ENCODE assay signal across 8 cellular contexts in genomic region chr17:69327060-69327831, GRCh38. TPM values are rescaled to one million over a fixed set of nuclear protein-coding genes. Genes with fewer than 3 reads are reported as not detected.
DNase-seq lines count a peak whose midpoint lies in the region; ATAC-seq and TF ChIP-seq lines count a peak whose summit lies in the region.

Gene ABCA5, minus strand, starts transcription at chr17:69327133. Its CDS starts 12,718 bp downstream, at chr17:69314415.

- H3F3A ChIP-seq in PC-9 (ENCODE audit: insufficient read depth, low read depth): no peaks in the 10 kb centered on the region

- H3K4me3 Mint-ChIP-seq in activated T-cell treated with anti-CD3 and anti-CD28 coated beads, Interleukin-2, amount 50 U/mL, for 72 hours: peak within 1 kb of the TSS; percentile 97 to 99

- peak within 1 kb of the TSS; percentile 98 for H2AFZ ChIP-seq in IMR-90 (replicated peaks; ENCODE audit: low read length, poor library complexity)
- H2AFZ ChIP-seq in PC-9: peak within 1 kb of the TSS; percentile 95

- H3K27me3 ChIP-seq in IMR-90 (ENCODE audit: control insufficient read depth, insufficient read depth, low read length) (no peaks in the 10 kb centered on the region; the same call in none of the 2 replicates), PC-9 (ENCODE audit: insufficient read depth, low read depth) (no peaks in the 10 kb centered on the region), esophagus muscularis mucosa (no peaks in the 10 kb centered on the region), muscle layer of duodenum (ENCODE audit: low read depth, low read length) (no peaks in the 10 kb centered on the region)

- no peak for TF ChIP-seq RAD21 in IMR-90 (IDR thresholded peaks at IDR 0.05; ENCODE audit: low read length)

- H3K9me3 ChIP-seq in IMR-90 (ENCODE audit: control insufficient read depth, insufficient read depth, low read length) (no peaks in the 10 kb centered on the region), PC-9 (ENCODE audit: insufficient read depth, low read depth) (no peaks in the 10 kb centered on the region), esophagus muscularis mucosa (no peaks in the 10 kb centered on the region), muscle layer of duodenum (ENCODE audit: control insufficient read depth in 1 of 2, low read length in 2 of 2) (no peaks in the 10 kb centered on the region)

- H4K5ac ChIP-seq in IMR-90 (ENCODE audit: low read depth, low read length): peak within 1 kb of the TSS; percentile 17; the same call in 1 of the 2 replicates

- peak within 1 kb of the TSS; percentile 89 for H3K27ac Mint-ChIP-seq in activated T-cell treated with anti-CD3 and anti-CD28 coated beads, Interleukin-2, amount 50 U/mL, for 72 hours

- peak within 1 kb of the TSS; percentile 81 to 85 for H4K8ac ChIP-seq in IMR-90 (ENCODE audit: low read depth in 2 of 2, low read length in 2 of 2)

- H2BK15ac ChIP-seq in IMR-90 (ENCODE audit: low read depth, low read length): no peak within 1 kb of the TSS; the same call in 2 of the 3 replicates

- no peaks in the 10 kb centered on the region for H3K27me3 Mint-ChIP-seq in activated T-cell treated with anti-CD3 and anti-CD28 coated beads, Interleukin-2, amount 50 U/mL, for 72 hours (ENCODE audit: low read depth)

- H4K20me1 ChIP-seq in IMR-90 (ENCODE audit: insufficient read depth, low read length) (no peaks in the 10 kb centered on the region), PC-9 (ENCODE audit: insufficient read depth) (no peaks in the 10 kb centered on the region)

- POLR2A ChIA-PET in IMR-90 (lab: Charles Lee; ENCODE audit: unreplicated experiment) (no interaction called here), PC-9 (lab: Charles Lee; ENCODE audit: unreplicated experiment) (interaction anchor here (0.7 kb wide), 1 partner anchor 87 kb away, joined by 3 read pairs; the partner anchor contains the start of gene MAP2K6)

- H3K27ac ChIP-seq in IMR-90 (ENCODE audit: insufficient read depth, low read length) (no peak within 1 kb of the TSS), PC-9 (no peak within 1 kb of the TSS), esophagus muscularis mucosa (replicated peaks in 1 of 4) (peak within 1 kb of the TSS; percentile 89 to 92 (median 90)), muscle layer of duodenum (ENCODE audit: low read length) (peak within 1 kb of the TSS; percentile 85)

- H3K4me3 ChIP-seq in IMR-90 (ENCODE audit: insufficient read depth, low read depth, low read length) (peak within 1 kb of the TSS; percentile 57), PC-9 (peak within 1 kb of the TSS; percentile 81), esophagus muscularis mucosa (peak within 1 kb of the TSS; percentile 76 to 86 (median 77)), muscle layer of duodenum (ENCODE audit: low read depth in 1 of 2, low read length in 2 of 2) (peak within 1 kb of the TSS; percentile 81 to 91)

- H3K18ac ChIP-seq in IMR-90 (ENCODE audit: low read depth, low read length): no peak within 1 kb of the TSS

- H4K91ac ChIP-seq in IMR-90 (ENCODE audit: insufficient read depth, low read depth, low read length): peak within 1 kb of the TSS; percentile 85

- TF ChIP-seq CTCF in IMR-90 (conservative IDR thresholded peaks at IDR 0.05; ENCODE audit: low read depth, low read length) (no peak), PC-9 (conservative IDR thresholded peaks at IDR 0.05) (no peak), esophagus muscularis mucosa (IDR thresholded peaks at IDR 0.05) (peak in 1 of 3 experiments; percentile 21)

- intact Hi-C loops in IMR-90 (cut with micrococcal nuclease): loop anchor here (2.0 to 5.0 kb wide), 3 partner anchors 174 to 840 kb away; partner anchors contain the start of gene KCNJ2
- intact Hi-C loops in PC-9 (cut with micrococcal nuclease; ENCODE audit: unreplicated experiment): loop anchor here (2.0 kb wide), 1 partner anchor 1334 kb away; no protein-coding TSS in a partner anchor
- intact Hi-C loops in esophagus muscularis mucosa (cut with DNase I): loop anchor here (10.0 kb wide), 1 partner anchor 1332 kb away; the partner anchor contains the start of gene C17orf58

- peak within 1 kb of the TSS; percentile 56 for H2BK120ac ChIP-seq in IMR-90 (ENCODE audit: low read depth, low read length)

- peak within 1 kb of the TSS; percentile 21; the same call in 1 of the 2 replicates for H2AK5ac ChIP-seq in IMR-90 (ENCODE audit: low read depth, low read length)

- in situ Hi-C loops in IMR-90 (cut with MboI; ENCODE audit: low sequenced_read_pairs): loop anchor here (5.0 kb wide), 1 partner anchor 195 kb away; no protein-coding TSS in a partner anchor

- peaks cover 42% of the 10 kb centered on the region for H3K4me1 Mint-ChIP-seq in activated T-cell treated with anti-CD3 and anti-CD28 coated beads, Interleukin-2, amount 50 U/mL, for 72 hours (ENCODE audit: low read depth)

- H3K36me3 Mint-ChIP-seq in activated T-cell treated with anti-CD3 and anti-CD28 coated beads, Interleukin-2, amount 50 U/mL, for 72 hours (ENCODE audit: insufficient read depth in 2 of 2): peaks cover 10 to 14% of the 10 kb centered on the region in 2 donors

- H3K4me1 ChIP-seq in IMR-90 (ENCODE audit: control insufficient read depth, insufficient read depth, low read length) (no peaks in the 10 kb centered on the region; the same call in 1 of the 2 replicates), PC-9 (replicated peaks; ENCODE audit: insufficient read depth) (peaks cover 16% of the 10 kb centered on the region), esophagus muscularis mucosa (peaks cover 5 to 20% (median 16%) of the 10 kb centered on the region in 4 donors), muscle layer of duodenum (ENCODE audit: control insufficient read depth in 1 of 2, insufficient read depth in 2 of 2, low read length in 2 of 2) (peaks cover 0 to 7% of the 10 kb centered on the region in 2 donors)

- H3K56ac ChIP-seq in IMR-90 (ENCODE audit: extremely low read depth, insufficient read depth, low read length): no peak within 1 kb of the TSS

- no peaks in the 10 kb centered on the region for H3K9me1 ChIP-seq in IMR-90 (ENCODE audit: insufficient read depth, low read length)

- TF ChIP-seq POLR2A in IMR-90 (IDR thresholded peaks at IDR 0.05; ENCODE audit: low read depth, low read length) (no peak), esophagus muscularis mucosa (IDR thresholded peaks at IDR 0.05; ENCODE audit: low read depth) (peak; percentile 45)

- peaks cover 2 to 4% of the 10 kb centered on the region in 2 donors for H3K9me3 Mint-ChIP-seq in activated T-cell treated with anti-CD3 and anti-CD28 coated beads, Interleukin-2, amount 50 U/mL, for 72 hours

- no peaks in the 10 kb centered on the region for H3K79me2 ChIP-seq in PC-9 (ENCODE audit: low read depth)

- H3K36me3 ChIP-seq in IMR-90 (ENCODE audit: control insufficient read depth, insufficient read depth, low read length) (no peaks in the 10 kb centered on the region), PC-9 (ENCODE audit: low read depth) (no peaks in the 10 kb centered on the region), esophagus muscularis mucosa (no peaks in the 10 kb centered on the region), muscle layer of duodenum (ENCODE audit: control insufficient read depth in 1 of 2, insufficient read depth in 2 of 2, low read length in 2 of 2) (no peaks in the 10 kb centered on the region)

- WGBS in IMR-90 (ENCODE audit: extremely low coverage in 2 of 2, insufficient read length in 1 of 2), 2 experiments: 1% methylated on average over 39 of the region's 74 CpGs; no CpG with 5 or more reads in 1 of the 2 experiments
- 2% methylated on average over 12 of the region's 74 CpGs for WGBS in esophagus muscularis mucosa

- peak within 1 kb of the TSS; percentile 68 for H3K9ac ChIP-seq in IMR-90 (ENCODE audit: low read depth, low read length)

- DNase-seq in DMS 273 treated with DMSO at 0.1 percent for 48 hours (lab: John Stamatoyannopoulos, UW) (peak; percentile 85), IMR-90 (peak; percentile 79), PC-9 (peak; percentile 83 to 91), esophagus muscularis mucosa (ENCODE audit: extremely low spot score) (peak; percentile 95)
- DNase-seq in activated T-cell treated with anti-CD3 and anti-CD28 coated beads, Interleukin-2, amount 50 U/mL, for 72 hours: peak; percentile 91
- DNase-seq in stimulated activated CD8-positive, alpha-beta memory T cell treated with anti-CD3 and anti-CD28 coated beads, Interleukin-7, amount 100 ng/mL, for 24 hours (ENCODE audit: low read depth): peak; percentile 58

- H3K79me1 ChIP-seq in IMR-90 (ENCODE audit: low read depth in 1 of 2, low read length in 2 of 2): no peaks in the 10 kb centered on the region

- no peak for TF ChIP-seq EP300 in esophagus muscularis mucosa (IDR thresholded peaks at IDR 0.05)

- peak within 1 kb of the TSS; percentile 83 for H3K23ac ChIP-seq in IMR-90 (ENCODE audit: low read depth, low read length)

- peak within 1 kb of the TSS; percentile 95 for H3K4me2 ChIP-seq in IMR-90 (ENCODE audit: low read depth, low read length)
- H3K4me2 ChIP-seq in PC-9: peak within 1 kb of the TSS; percentile 97

- H3K9me2 ChIP-seq in PC-9 (ENCODE audit: insufficient read depth): no peaks in the 10 kb centered on the region

- ATAC-seq in GM21529 (IDR thresholded peaks at IDR 0.05; ENCODE audit: unreplicated experiment): peak; percentile 90
- peak; percentile 94 for ATAC-seq in IMR-90 (ENCODE audit: low read depth)
- peak; percentile 96 to 97 for ATAC-seq in activated T-cell treated with anti-CD3 and anti-CD28 coated beads, Interleukin-2, amount 50 U/mL, for 72 hours (replicated peaks in 1 of 2)

- BruUV-seq in IMR-90 (replicated peaks; lab: Mats Ljungman, UMichigan) (no TSS peak), PC-9 (replicated peaks; lab: Mats Ljungman, UMichigan) (TSS peak; percentile 89)

- peak within 1 kb of the TSS; percentile 88 for H2AK9ac ChIP-seq in IMR-90 (replicated peaks; ENCODE audit: low read depth, low read length, poor library complexity)

- CTCF ChIA-PET in IMR-90 (lab: Yijun Ruan, JAX) (interaction anchor here (1.4 to 1.5 kb wide), 2 partner anchors 8 to 199 kb away, joined by 3 read pairs; no protein-coding TSS in a partner anchor), PC-9 (lab: Charles Lee) (no interaction called here)

- H2BK20ac ChIP-seq in IMR-90 (ENCODE audit: low read depth, low read length): 0 out of 2 replicates have a peak within 1 kb of the TSS, but pooled peaks have one; percentile 45

- H3K4ac ChIP-seq in IMR-90 (ENCODE audit: low read depth, low read length): peak within 1 kb of the TSS; percentile 91

- dilution Hi-C loops in IMR-90 (cut with HindIII; ENCODE audit: low sequenced_read_pairs, unreplicated experiment): no loop called here

- peak within 1 kb of the TSS; percentile 89 for H3K14ac ChIP-seq in IMR-90 (replicated peaks; ENCODE audit: low read depth, low read length)

- no peak within 1 kb of the TSS for H2BK5ac ChIP-seq in IMR-90 (ENCODE audit: low read depth, low read length, poor library complexity, severe bottlenecking)

TF ChIP-seq in IMR-90, 13 proteins besides CTCF, POLR2A, EP300 and RAD21 (continues in another document):
- no peak for TF ChIP-seq FOS (IDR thresholded peaks at IDR 0.05; ENCODE audit: low read depth, low read length)

RNA-seq across cellular contexts. Expression of gene ABCA5, which starts in this region (rescaled TPM):
- 2.3 and 3.6 TPM in 2 replicates for total RNA-seq in IMR-90 (2012; rRNA removed)
- polyA plus RNA-seq in IMR-90 (2012; rRNA removed): 1.0 and 1.3 TPM in 2 replicates
- 0.08 and 0.09 TPM in 2 replicates for polyA plus RNA-seq in IMR-90 (2012; cell fraction: cytosol; rRNA removed)
- 0.59 and 5.8 TPM in 2 replicates for polyA plus RNA-seq in IMR-90 (2012; cell fraction: nucleus; rRNA removed; ENCODE audit: low replicate concordance)
- total RNA-seq in PC-9 (2021): 2.9 and 3.8 TPM in 2 replicates
- total RNA-seq in activated T-cell treated with anti-CD3 and anti-CD28 coated beads, Interleukin-2, amount 50 U/mL, for 72 hours: 10 to 100 TPM; 28.5 to 31.1 TPM
- 10 to 100 TPM in 2 of 4 donors, 1 to 10 TPM in 2; 8.8 to 20.8 (median 11.5) TPM for total RNA-seq in esophagus muscularis mucosa

Comparison
In these comparisons a context has a peak if more than half of its experiments do, and no peak if none do; other contexts are left out.
1. H3K27ac ChIP-seq: peak in esophagus muscularis mucosa (4 of 4) and muscle layer of duodenum (single experiment); none in IMR-90 (single experiment) and PC-9 (single experiment).
2. Peak in every context shown above with its lines, with median percentiles within 50 percentile points of each other: DNase-seq, ATAC-seq and H3K4me3 ChIP-seq.